Comparison of ENCODE assay signal across 30 cellular contexts in genomic region chr12:78585132-78585531, GRCh38.
"Had no signal": no experiment of that assay in that cellular context is flagged by ENCODE, and none has a peak within 500 bp of the region (broad histone marks: within the 10 kb centered on the region; RNA-seq: fewer than 3 reads in every experiment).

No MANE protein-coding gene starts in this region.

- DNase-seq: activated CD4-positive, alpha-beta memory T cell treated with anti-CD3 and anti-CD28 coated beads for 36 hours; activated CD4-positive, alpha-beta T cell treated with anti-CD3 and anti-CD28 coated beads, Interleukin-2, amount 10 ng/mL, durations not matched to agents 24 days and 14 days; activated CD4-positive, CD25-positive, alpha-beta regulatory T cell; activated CD4-positive, CD25-positive, alpha-beta regulatory T cell treated with anti-CD3 and anti-CD28 coated beads, Interleukin-2, amount 50 U/mL, for 72 hours; activated CD8-positive, alpha-beta memory T cell treated with anti-CD3 and anti-CD28 coated beads, Interleukin-2, amount 50 U/mL, for 48 hours; activated CD8-positive, alpha-beta T cell treated with anti-CD3 and anti-CD28 coated beads, Interleukin-2, amount 10 ng/mL, durations not matched to agents 7 days and 5 days; activated effector memory CD4-positive, alpha-beta T cell treated with Interleukin-2 at 50 U/mL for 16 hours; activated gamma-delta T cell treated with Interleukin-2 at 50 U/mL for 16 hours; activated naive CD4-positive, alpha-beta T cell treated with anti-CD3 and anti-CD28 coated beads, Interleukin-2, amount 50 U/mL, for 16 hours; activated naive CD4-positive, alpha-beta T cell treated with Interleukin-2 at 50 U/mL for 16 hours; activated T-cell treated with anti-CD3 and anti-CD28 coated beads, Interleukin-2, amount 50 U/mL, for 4 hours; amygdala; aorta; central memory CD4-positive, alpha-beta T cell; cerebellar nuclear complex; colonic mucosa; effector CD8-positive, alpha-beta T cell; esophagus squamous epithelium; gastrocnemius medialis; hippocampal formation; T-helper 2 cell had no signal

- H3K36me3 ChIP-seq: cardiac muscle cell, colonic mucosa, esophagus squamous epithelium, gastrocnemius medialis had no signal

- H3K4me3 ChIP-seq: breast epithelium, cardiac muscle cell, colonic mucosa, esophagus squamous epithelium, gastrocnemius medialis had no signal

- H3K36me3 Mint-ChIP-seq: activated naive CD8-positive, alpha-beta T cell had no signal

- FAIRE-seq: endometrium, endothelial cell of umbilical vein had no signal

- H3K4me1 ChIP-seq: breast epithelium, colonic mucosa, esophagus squamous epithelium, gastrocnemius medialis had no signal

- H3K27me3 ChIP-seq: breast epithelium, cardiac muscle cell, colonic mucosa, esophagus squamous epithelium, gastrocnemius medialis had no signal

- H3K27me3 Mint-ChIP-seq: activated CD4-positive, alpha-beta memory T cell treated with anti-CD3 and anti-CD28 coated beads for 36 hours; activated CD4-positive, alpha-beta T cell treated with anti-CD3 and anti-CD28 coated beads for 36 hours; activated CD4-positive, alpha-beta T cell treated with anti-CD3 and anti-CD28 coated beads, Interleukin-2, amount 10 ng/mL, durations not matched to agents 24 days and 14 days; activated naive CD8-positive, alpha-beta T cell; activated T-helper 17 cell treated with anti-CD3 and anti-CD28 coated beads, Interleukin-2, amount 50 U/mL, for 72 hours had no signal

- H3K27ac Mint-ChIP-seq: activated CD4-positive, alpha-beta memory T cell treated with anti-CD3 and anti-CD28 coated beads for 36 hours; activated CD4-positive, alpha-beta T cell treated with anti-CD3 and anti-CD28 coated beads for 36 hours; activated CD4-positive, alpha-beta T cell treated with anti-CD3 and anti-CD28 coated beads, Interleukin-2, amount 10 ng/mL, durations not matched to agents 24 days and 14 days; activated CD8-positive, alpha-beta T cell treated with anti-CD3 and anti-CD28 coated beads, Interleukin-2, amount 10 ng/mL, durations not matched to agents 7 days and 5 days; activated naive CD8-positive, alpha-beta T cell; activated T-helper 17 cell treated with anti-CD3 and anti-CD28 coated beads, Interleukin-2, amount 50 U/mL, for 72 hours; brain had no signal

- H3K27ac ChIP-seq: breast epithelium, cardiac muscle cell, colonic mucosa, epithelial cell of prostate, esophagus squamous epithelium, gastrocnemius medialis had no signal

- H3K9me3 ChIP-seq: colonic mucosa had no signal

- H3K4me3 Mint-ChIP-seq: activated CD4-positive, alpha-beta memory T cell treated with anti-CD3 and anti-CD28 coated beads for 36 hours; activated CD4-positive, alpha-beta T cell treated with anti-CD3 and anti-CD28 coated beads for 36 hours; activated CD4-positive, alpha-beta T cell treated with anti-CD3 and anti-CD28 coated beads, Interleukin-2, amount 10 ng/mL, durations not matched to agents 24 days and 14 days; activated CD8-positive, alpha-beta T cell treated with anti-CD3 and anti-CD28 coated beads, Interleukin-2, amount 10 ng/mL, durations not matched to agents 7 days and 5 days; activated naive CD8-positive, alpha-beta T cell; activated T-cell treated with anti-CD3 and anti-CD28 coated beads, Interleukin-2, amount 50 U/mL, for 4 hours; activated T-helper 17 cell treated with anti-CD3 and anti-CD28 coated beads, Interleukin-2, amount 50 U/mL, for 72 hours; brain had no signal

- ATAC-seq: activated CD4-positive, alpha-beta T cell treated with anti-CD3 and anti-CD28 coated beads for 36 hours; activated CD8-positive, alpha-beta T cell treated with anti-CD3 and anti-CD28 coated beads, Interleukin-2, amount 10 ng/mL, durations not matched to agents 7 days and 5 days; activated T-cell treated with anti-CD3 and anti-CD28 coated beads, Interleukin-2, amount 50 U/mL, for 4 hours; activated T-helper 17 cell treated with anti-CD3 and anti-CD28 coated beads, Interleukin-2, amount 50 U/mL, for 72 hours; gastrocnemius medialis had no signal

- H3K4me1 Mint-ChIP-seq: activated CD4-positive, alpha-beta T cell treated with anti-CD3 and anti-CD28 coated beads for 36 hours; activated CD4-positive, alpha-beta T cell treated with anti-CD3 and anti-CD28 coated beads, Interleukin-2, amount 10 ng/mL, durations not matched to agents 24 days and 14 days; activated T-helper 17 cell treated with anti-CD3 and anti-CD28 coated beads, Interleukin-2, amount 50 U/mL, for 72 hours; brain had no signal
